13 cellular contexts compared by ENCODE assay signal in genomic region chr1:114093624-114094302, GRCh38. TPM values are rescaled to one million over a fixed set of nuclear protein-coding genes. Genes with fewer than 3 reads are reported as not detected.
DNase-seq lines count a peak whose midpoint lies in the region; ATAC-seq, FAIRE-seq and TF ChIP-seq lines count a peak whose summit lies in the region.
"Had no signal": no experiment of that assay in that cellular context is flagged by ENCODE, and none has a peak within 500 bp of the region (broad histone marks: within the 10 kb centered on the region; RNA-seq: fewer than 3 reads in every experiment).

No MANE protein-coding gene starts in this region.

- FAIRE-seq in K562 (lab: Jason Lieb, UNC): peak; percentile 54

- H3K79me2 ChIP-seq in K562 (ENCODE audit: control insufficient read depth, insufficient read depth, low read length) (no peaks in the 10 kb centered on the region), neural cell (replicated peaks; ENCODE audit: insufficient read depth, low read length) (no peaks in the 10 kb centered on the region)

- no peak overlapping the region for H3K4me2 ChIP-seq in K562 (ENCODE audit: insufficient read depth, low read length)
- H3K4me2 ChIP-seq in neural cell (ENCODE audit: low read length): no peak overlapping the region

- H2AFZ ChIP-seq in K562 (ENCODE audit: low read depth, low read length): no peak overlapping the region
- H2AFZ ChIP-seq in neural cell (ENCODE audit: low read depth, low read length): no peak overlapping the region

- H3K36me3 ChIP-seq in K562 (ENCODE audit: control insufficient read depth, insufficient read depth, low read length) (no peaks in the 10 kb centered on the region), neural cell (ENCODE audit: insufficient read depth, low read length) (no peaks in the 10 kb centered on the region), HAP-1 (replicated peaks) (no peaks in the 10 kb centered on the region)
- H3K36me3 ChIP-seq: WERI-Rb-1 had no signal

- no peak overlapping the region for H3K4me3 ChIP-seq in K562
- no peak overlapping the region for H3K4me3 ChIP-seq in neural cell (ENCODE audit: low read length)
- H3K4me3 ChIP-seq in HAP-1: no peak overlapping the region

- in situ Hi-C loops in K562 (cut with MboI) (no loop called here), HAP-1 (cut with MboI; ENCODE audit: low sequenced_read_pairs) (no loop called here)

- TF ChIP-seq RAD21 in K562 (CRISPR knock-in tag; conservative IDR thresholded peaks at IDR 0.05 in 1 of 2, IDR thresholded peaks at IDR 0.05 in 1 of 2) (no peak), neural cell (conservative IDR thresholded peaks at IDR 0.05) (no peak)

- WGBS in K562 (ENCODE audit: insufficient coverage, low coverage, missing lambda C conversion rate): 2% methylated on average over 4 of the region's 4 CpGs

- CTCF ChIA-PET in K562 (lab: Yijun Ruan, JAX; ENCODE audit: low intra/inter-chr PET ratio): no interaction called here

- peak; percentile 14 for DNase-seq in EL
- DNase-seq in HuH-7.5 (ENCODE audit: low spot score): peak; percentile 47
- DNase-seq in K562 (ENCODE audit: extremely low read depth in 1 of 4, low spot score in 3 of 4): no peak
- no peak for DNase-seq in NCI-H526 (lab: John Stamatoyannopoulos, UW)
- DNase-seq in NCI-H1048 (lab: John Stamatoyannopoulos, UW): no peak
- no peak for DNase-seq in HAP-1 (ENCODE audit: low spot score in 2 of 2)
- no peak for DNase-seq in COR-L47 (lab: John Stamatoyannopoulos, UW)
- DNase-seq: activated gamma-delta T cell treated with Interleukin-2 at 50 U/mL for 16 hours, Kasumi-1, occipital lobe, OCI-M1, WERI-Rb-1 had no signal

- TF ChIP-seq POLR2A in K562 (conservative IDR thresholded peaks at IDR 0.05): no peak

- H3F3A ChIP-seq in neural cell (ENCODE audit: insufficient read depth, low read length, poor library complexity, severe bottlenecking): peaks cover 6% of the 10 kb centered on the region

- TF ChIP-seq CTCF in K562 (IDR thresholded peaks at IDR 0.05 in 2 of 3, conservative IDR thresholded peaks at IDR 0.05 in 1 of 3; ENCODE audit: insufficient read depth in 2 of 3, low read depth in 1 of 3, low read length in 3 of 3): peak in 2 of 3 experiments; percentile 21 to 29; a peak in 1 of 6 replicates
- no peak for TF ChIP-seq CTCF in neural cell (IDR thresholded peaks at IDR 0.05; ENCODE audit: poor library complexity, severe bottlenecking)

- BruUV-seq in K562 (replicated peaks; lab: Mats Ljungman, UMichigan): no TSS peak

- H3K9me2 ChIP-seq in neural cell (ENCODE audit: insufficient read depth, low read length): no peaks in the 10 kb centered on the region

- H3K9me3 ChIP-seq in K562 (replicated peaks; ENCODE audit: control insufficient read depth, insufficient read depth, low read depth, low read length) (no peaks in the 10 kb centered on the region), neural cell (ENCODE audit: low read length) (no peaks in the 10 kb centered on the region), HAP-1 (no peaks in the 10 kb centered on the region)

- peaks cover 42 to 53% of the 10 kb centered on the region in 2 experiments for H3K27me3 ChIP-seq in K562 (ENCODE audit: control insufficient read depth in 2 of 2, insufficient read depth in 2 of 2, low read length in 2 of 2)
- no peaks in the 10 kb centered on the region for H3K27me3 ChIP-seq in neural cell (ENCODE audit: insufficient read depth, low read depth, low read length)
- H3K27me3 ChIP-seq in HAP-1 (ENCODE audit: low read depth): 0 out of 2 replicates have a peak, but pooled peaks cover 2% of the 10 kb centered on the region

- H4K20me1 ChIP-seq in K562 (replicated peaks; ENCODE audit: control insufficient read depth, insufficient read depth, low read length): no peaks in the 10 kb centered on the region
- H4K20me1 ChIP-seq in neural cell (ENCODE audit: insufficient read depth): no peaks in the 10 kb centered on the region

- no peak for ATAC-seq in K562

- POLR2A ChIA-PET in K562 (lab: Yijun Ruan, JAX): interaction anchor here (0.8 kb wide), 1 partner anchor 10 kb away, joined by 5 read pairs; no protein-coding TSS in a partner anchor

- no peaks in the 10 kb centered on the region for H3K9me1 ChIP-seq in K562 (ENCODE audit: control insufficient read depth, insufficient read depth, low read length)

- TF ChIP-seq EP300 in K562 (IDR thresholded peaks at IDR 0.05; ENCODE audit: low read length): no peak
- TF ChIP-seq EP300 in neural cell (conservative IDR thresholded peaks at IDR 0.05; ENCODE audit: poor library complexity, severe bottlenecking): no peak

- H3K9ac ChIP-seq in K562 (ENCODE audit: insufficient read depth in 1 of 2, low read depth in 2 of 2, low read length in 2 of 2): no peak overlapping the region
- no peak overlapping the region for H3K9ac ChIP-seq in neural cell (ENCODE audit: low read length)

- H3K27ac ChIP-seq in K562 (ENCODE audit: extremely low read depth, low read depth, low read length) (no peak overlapping the region), neural cell (ENCODE audit: low read length) (peak overlapping the region; percentile 44)
- H3K27ac ChIP-seq: WERI-Rb-1 had no signal

- H3K4me1 ChIP-seq in K562 (replicated peaks in 1 of 2; ENCODE audit: control insufficient read depth in 2 of 2, insufficient read depth in 2 of 2, low read length in 2 of 2) (peaks cover 0 to 3% of the 10 kb centered on the region in 2 experiments; a peak in 1 of 5 replicates), HAP-1 (no peaks in the 10 kb centered on the region)

- intact Hi-C loops in K562 (cut with micrococcal nuclease): no loop called here

TF ChIP-seq in K562, 482 proteins besides CTCF, POLR2A, EP300 and RAD21:
- TF ChIP-seq FOSL1 (tag; conservative IDR thresholded peaks at IDR 0.05) (0 out of 2 replicates have a peak, but pooled peaks have one; percentile 27), PURB (CRISPR knock-in tag; IDR thresholded peaks at IDR 0.05; ENCODE audit: low read depth) (no peak)
TF ChIP-seq in K562: peak in this region for 1.

TF ChIP-seq in neural cell, 6 proteins besides CTCF, POLR2A, EP300 and RAD21:
- TF ChIP-seq MXI1 (conservative IDR thresholded peaks at IDR 0.05; ENCODE audit: poor library complexity, severe bottlenecking) (no peak), EZH2 (IDR thresholded peaks at IDR 0.05; ENCODE audit: borderline replicate concordance, insufficient read depth, low read length, poor library complexity, severe bottlenecking) (no peak), TAF1 (IDR thresholded peaks at IDR 0.05; ENCODE audit: low read depth) (no peak), POLR2AphosphoS5 (IDR thresholded peaks at IDR 0.05) (no peak), SMC3 (conservative IDR thresholded peaks at IDR 0.05; ENCODE audit: poor library complexity) (no peak), REST (IDR thresholded peaks at IDR 0.05; ENCODE audit: borderline replicate concordance) (no peak)
TF ChIP-seq in neural cell: peak in this region for 0.

RNA-seq across cellular contexts. Expression of gene SYT6, which starts 59.9 kb away (rescaled TPM):
- not detected in 2 replicates for total RNA-seq in K562 (2011; cell fraction: chromatin; rRNA removed; ENCODE audit: low replicate concordance)
- total RNA-seq in K562 (2011; cell fraction: nucleolus; rRNA removed): not detected in 2 replicates
- total RNA-seq in K562 (2011; cell fraction: nucleoplasm; rRNA removed): not detected in 2 replicates
- not detected in 2 replicates for total RNA-seq in K562 (2014; rRNA removed)
- not detected in 2 replicates for total RNA-seq in K562 (2014; rRNA removed; fragmentation: Illumina TruSeq; extraction: Trizol)
- total RNA-seq in K562 (2015; rRNA removed; fragmentation: Illumina TruSeq; extraction: Trizol): not detected in 2 replicates
- total RNA-seq in K562 (2021): not detected in 2 replicates
- 0.06 TPM in 1 of 2 replicates, not detected in the other for polyA plus RNA-seq in K562 (2011; rRNA removed)
- not detected in 2 replicates for polyA plus RNA-seq in K562 (2011; cell fraction: cytosol; rRNA removed)
- polyA plus RNA-seq in K562 (2011; cell fraction: nucleus; rRNA removed): 0.15 TPM in 1 of 2 replicates, not detected in the other
- not detected in 2 replicates for polyA plus RNA-seq in K562 (2012)
- not detected in 2 replicates for polyA plus RNA-seq in K562 (2014; fragmentation: Illumina TruSeq; extraction: Trizol)
- not detected for polyA plus RNA-seq in K562 (2014; fragmentation: Nextera tagmentation; extraction: Ambion mirVana)
- not detected in 2 replicates for polyA plus RNA-seq in K562 (2014; rRNA removed)
- not detected in 2 replicates for polyA minus RNA-seq in K562 (2011; rRNA and poly(A)+ RNA removed)
- polyA minus RNA-seq in K562 (2011; cell fraction: cytosol; rRNA and poly(A)+ RNA removed): not detected in 2 replicates
- not detected in 2 replicates for polyA minus RNA-seq in K562 (2011; cell fraction: nucleus; rRNA and poly(A)+ RNA removed)
- 8.1 and 9.9 TPM in 2 replicates for polyA plus RNA-seq in neural cell
- 17.5 and 18.3 TPM in 2 replicates for polyA minus RNA-seq in neural cell

Comparison
In these comparisons a context has a peak if more than half of its experiments do, and no peak if none do; other contexts are left out.
1. DNase-seq: peak in EL (single experiment) and HuH-7.5 (single experiment); none in K562 (0 of 4), NCI-H526 (0 of 2), NCI-H1048 (single experiment), HAP-1 (0 of 2) and COR-L47 (single experiment).